In genomic region chr21:28636988-28637691, GRCh38 we compare ENCODE assay signal across 10 cellular contexts.
DNase-seq lines count a peak whose midpoint lies in the region; ATAC-seq, FAIRE-seq and TF ChIP-seq lines count a peak whose summit lies in the region.
"Had no signal": no experiment of that assay in that cellular context is flagged by ENCODE, and none has a peak within 500 bp of the region (broad histone marks: within the 10 kb centered on the region; RNA-seq: fewer than 3 reads in every experiment).

No MANE protein-coding gene starts in this region.

- CTCF ChIA-PET in RWPE1 (lab: Yijun Ruan, JAX), result interaction anchor here (0.7 kb wide), 1 partner anchor 1704 kb away, joined by 3 read pairs; no protein-coding TSS in a partner anchor
- CTCF ChIA-PET in endothelial cell of umbilical vein (lab: Charles Lee), result interaction anchor here (2.5 kb wide), 1 partner anchor 108 kb away, joined by 10 read pairs; no protein-coding TSS in a partner anchor

- H3K27me3 ChIP-seq in endothelial cell of umbilical vein (ENCODE audit: control insufficient read depth in 2 of 2, insufficient read depth in 2 of 2, low read length in 2 of 2), result no peaks in the 10 kb centered on the region
- H3K27me3 ChIP-seq in skeletal muscle satellite cell (ENCODE audit: control insufficient read depth, insufficient read depth, low read length), result no peaks in the 10 kb centered on the region
- H3K27me3 ChIP-seq: neural progenitor cell had no signal

- TF ChIP-seq POLR2A in endothelial cell of umbilical vein (IDR thresholded peaks at IDR 0.05; ENCODE audit: low read depth, low read length), result peak; percentile 65

- peak overlapping the region in 1 of 3 experiments; percentile 26 for H3K4me3 ChIP-seq in endothelial cell of umbilical vein (replicated peaks in 1 of 3; ENCODE audit: insufficient read depth in 1 of 3, low read depth in 1 of 3, low read length in 3 of 3)
- H3K4me3 ChIP-seq in skeletal muscle satellite cell (ENCODE audit: low read length), result no peak overlapping the region
- H3K4me3 ChIP-seq: neural progenitor cell had no signal

- TF ChIP-seq CTCF in RWPE1 (conservative IDR thresholded peaks at IDR 0.05; ENCODE audit: low read depth) (no peak), endothelial cell of umbilical vein (IDR thresholded peaks at IDR 0.05; ENCODE audit: extremely low read depth in 1 of 2, insufficient read depth in 1 of 2, low read depth in 1 of 2, low read length in 2 of 2) (no peak)

- H3K27ac Mint-ChIP-seq in activated CD4-positive, alpha-beta T cell treated with anti-CD3 and anti-CD28 coated beads, Interleukin-2, amount 10 ng/mL, durations not matched to agents 24 days and 14 days, result peak overlapping the region; percentile 66
- H3K27ac Mint-ChIP-seq: neural progenitor cell had no signal

- H3K36me3 ChIP-seq in endothelial cell of umbilical vein (ENCODE audit: control insufficient read depth in 2 of 2, extremely low read depth in 1 of 2, insufficient read depth in 2 of 2, low read length in 2 of 2) (no peaks in the 10 kb centered on the region), skeletal muscle satellite cell (ENCODE audit: insufficient read depth, low read length) (no peaks in the 10 kb centered on the region)
- H3K36me3 ChIP-seq: neural progenitor cell had no signal

- H3K27ac ChIP-seq in RWPE1 (no peak overlapping the region), endothelial cell of umbilical vein (ENCODE audit: insufficient read depth, low read depth, low read length) (peak overlapping the region; percentile 97), substantia nigra (ENCODE audit: low read depth, low read length, poor library complexity, severe bottlenecking) (no peak overlapping the region)
- H3K27ac ChIP-seq: neural progenitor cell had no signal

- H3K36me3 Mint-ChIP-seq in activated CD4-positive, alpha-beta T cell treated with anti-CD3 and anti-CD28 coated beads, Interleukin-2, amount 10 ng/mL, durations not matched to agents 24 days and 14 days (ENCODE audit: low read depth), result peaks cover 6% of the 10 kb centered on the region
- H3K36me3 Mint-ChIP-seq: neural progenitor cell had no signal

- H3K9me3 Mint-ChIP-seq in activated CD4-positive, alpha-beta T cell treated with anti-CD3 and anti-CD28 coated beads, Interleukin-2, amount 10 ng/mL, durations not matched to agents 24 days and 14 days, result peaks cover 17% of the 10 kb centered on the region
- H3K9me3 Mint-ChIP-seq: neural progenitor cell had no signal

- POLR2A ChIA-PET in RWPE1 (lab: Yijun Ruan, JAX; ENCODE audit: low non-redundant PET), result interaction anchor here (0.7 kb wide), 1 partner anchor 914 kb away, joined by 3 read pairs; no protein-coding TSS in a partner anchor
- POLR2A ChIA-PET in endothelial cell of umbilical vein (lab: Charles Lee), result no interaction called here

- peak overlapping the region; percentile 85 for H3K9ac ChIP-seq in endothelial cell of umbilical vein (replicated peaks; ENCODE audit: extremely low read depth, insufficient read depth, low read length)
- H3K9ac ChIP-seq in skeletal muscle satellite cell (ENCODE audit: low read depth, low read length), result peak overlapping the region; percentile 77
- H3K9ac ChIP-seq: neural progenitor cell had no signal

- H4K20me1 ChIP-seq in endothelial cell of umbilical vein (replicated peaks; ENCODE audit: control insufficient read depth, extremely low read depth, insufficient read depth, low read length), result no peaks in the 10 kb centered on the region

- no peak for ATAC-seq in HG03457 (IDR thresholded peaks at IDR 0.05; ENCODE audit: unreplicated experiment)

- no peak overlapping the region for H3K4me3 Mint-ChIP-seq in activated CD4-positive, alpha-beta T cell treated with anti-CD3 and anti-CD28 coated beads, Interleukin-2, amount 10 ng/mL, durations not matched to agents 24 days and 14 days
- H3K4me3 Mint-ChIP-seq: neural progenitor cell had no signal

- dilution Hi-C loops in endothelial cell of umbilical vein (cut with MboI; ENCODE audit: extremely low pct_ligation_motif_present, low sequenced_read_pairs), result no loop called here

- H3K4me1 ChIP-seq in endothelial cell of umbilical vein (ENCODE audit: control insufficient read depth, extremely low read depth, insufficient read depth, low read length), result peaks cover 54% of the 10 kb centered on the region
- H3K4me1 ChIP-seq in skeletal muscle satellite cell (ENCODE audit: control insufficient read depth, insufficient read depth, low read length), result peaks cover 60% of the 10 kb centered on the region

- TSS peak; percentile 1 for BruUV-seq in endothelial cell of umbilical vein (replicated peaks; lab: Mats Ljungman, UMichigan)

- no peak overlapping the region for H2AFZ ChIP-seq in endothelial cell of umbilical vein (ENCODE audit: low read depth, low read length)
- H2AFZ ChIP-seq: neural progenitor cell had no signal

- DNase-seq in activated CD4-positive, alpha-beta T cell treated with anti-CD3 and anti-CD28 coated beads, Interleukin-2, amount 10 ng/mL, durations not matched to agents 24 days and 14 days, result no peak
- no peak for DNase-seq in activated CD4-positive, alpha-beta T cell treated with anti-CD3 and anti-CD28 coated beads for 4 hours
- DNase-seq in RWPE1 (ENCODE audit: low spot score) (peak; percentile 74), endothelial cell of umbilical vein (ENCODE audit: low read depth, low spot score) (peak; percentile 96), substantia nigra (lab: John Stamatoyannopoulos, UW) (no peak), ureter (ENCODE audit: low spot score) (no peak)
- DNase-seq: head of caudate nucleus had no signal

- intact Hi-C loops in activated CD4-positive, alpha-beta T cell treated with anti-CD3 and anti-CD28 coated beads, Interleukin-2, amount 10 ng/mL, durations not matched to agents 24 days and 14 days (cut with micrococcal nuclease), result no loop called here
- intact Hi-C loops in endothelial cell of umbilical vein (cut with micrococcal nuclease), result loop anchor here (1.0 to 5.0 kb wide), 6 partner anchors 97 to 1792 kb away; partner anchors contain the start of genes ADAMTS1 and CCT8

- H3K4me2 ChIP-seq in endothelial cell of umbilical vein (ENCODE audit: insufficient read depth, low read length) (peak overlapping the region; percentile 70), skeletal muscle satellite cell (ENCODE audit: low read length) (peak overlapping the region; percentile 11)
- H3K4me2 ChIP-seq: neural progenitor cell had no signal

- no peaks in the 10 kb centered on the region for H3K9me1 ChIP-seq in endothelial cell of umbilical vein (replicated peaks; ENCODE audit: control insufficient read depth, extremely low read depth, insufficient read depth, low read length)

- peaks cover 16% of the 10 kb centered on the region for H3K4me1 Mint-ChIP-seq in activated CD4-positive, alpha-beta T cell treated with anti-CD3 and anti-CD28 coated beads, Interleukin-2, amount 10 ng/mL, durations not matched to agents 24 days and 14 days

- no peaks in the 10 kb centered on the region for H3K79me2 ChIP-seq in endothelial cell of umbilical vein (ENCODE audit: control insufficient read depth, insufficient read depth, low read length)

- H3K27me3 Mint-ChIP-seq in activated CD4-positive, alpha-beta T cell treated with anti-CD3 and anti-CD28 coated beads, Interleukin-2, amount 10 ng/mL, durations not matched to agents 24 days and 14 days, result no peaks in the 10 kb centered on the region

- FAIRE-seq in endothelial cell of umbilical vein (lab: Jason Lieb, UNC), result peak; percentile 94

- H3K9me3 ChIP-seq in endothelial cell of umbilical vein (replicated peaks; ENCODE audit: control insufficient read depth, insufficient read depth, low read length) (no peaks in the 10 kb centered on the region), skeletal muscle satellite cell (replicated peaks; ENCODE audit: low read length) (no peaks in the 10 kb centered on the region)

TF ChIP-seq in endothelial cell of umbilical vein, 7 proteins besides CTCF, POLR2A, EP300 and RAD21:
- TF ChIP-seq FOS (IDR thresholded peaks at IDR 0.05; ENCODE audit: borderline replicate concordance, insufficient read depth, low read length) (peak; percentile 91), MAX (IDR thresholded peaks at IDR 0.05; ENCODE audit: insufficient read depth, insufficient read length) (no peak), MYC (IDR thresholded peaks at IDR 0.05; ENCODE audit: low read depth, low read length) (no peak), JUN (IDR thresholded peaks at IDR 0.05; ENCODE audit: borderline replicate concordance, insufficient read depth, insufficient read length, low read depth) (peak; percentile 85), EZH2 (IDR thresholded peaks at IDR 0.05; ENCODE audit: borderline replicate concordance, low read depth, low read length, severe bottlenecking) (no peak), GATA2 (IDR thresholded peaks at IDR 0.05; ENCODE audit: insufficient read depth, insufficient read length, low read depth, low read length) (peak; percentile 96), POLR2AphosphoS5 (IDR thresholded peaks at IDR 0.05; ENCODE audit: insufficient read depth, low read depth, low read length) (no peak)

Comparison
In these comparisons a context has a peak if more than half of its experiments do, and no peak if none do; other contexts are left out.
1. DNase-seq: peak in RWPE1 (single experiment) and endothelial cell of umbilical vein (single experiment); none in activated CD4-positive, alpha-beta T cell treated with anti-CD3 and anti-CD28 coated beads, Interleukin-2, amount 10 ng/mL, durations not matched to agents 24 days and 14 days (single experiment), activated CD4-positive, alpha-beta T cell treated with anti-CD3 and anti-CD28 coated beads for 4 hours (0 of 2), substantia nigra (0 of 49) and ureter (single experiment).